ENCODE assay signal across 20 cellular contexts in genomic region chr17:4850236-4850635, GRCh38. TPM values are rescaled to one million over a fixed set of nuclear protein-coding genes. Genes with fewer than 3 reads are reported as not detected.
DNase-seq lines count a peak whose midpoint lies in the region; FAIRE-seq and TF ChIP-seq lines count a peak whose summit lies in the region.
"Had no signal": no experiment of that assay in that cellular context is flagged by ENCODE, and none has a peak within 500 bp of the region (broad histone marks: within the 10 kb centered on the region; RNA-seq: fewer than 3 reads in every experiment).

No MANE protein-coding gene starts in this region.

- H3K79me2 ChIP-seq in H1 (ENCODE audit: control insufficient read depth in 1 of 2, insufficient read depth in 2 of 2, low read length in 2 of 2): peaks cover 4 to 56% of the 10 kb centered on the region in 2 experiments

- no peak overlapping the region for H2BK5ac ChIP-seq in H1 (ENCODE audit: low read depth, low read length)

- WGBS in H1 (ENCODE audit: extremely low coverage in 1 of 2, insufficient coverage in 1 of 2, insufficient read length in 1 of 2, insufficient replicate concordance in 2 of 2, low coverage in 1 of 2, low lambda C conversion rate in 2 of 2, missing lambda C conversion rate in 1 of 2), 2 experiments: 92% methylated on average over 2 of the region's 2 CpGs; no CpG with 5 or more reads in 1 of the 2 experiments

- no peak overlapping the region for H2AFZ ChIP-seq in H1 (ENCODE audit: low read length)

- H2BK15ac ChIP-seq in H1 (ENCODE audit: low read length): peak overlapping the region; percentile 76; the same call in 1 of the 2 replicates

- peaks cover 7% of the 10 kb centered on the region; the same call in 1 of the 2 replicates for H3K23me2 ChIP-seq in H1 (ENCODE audit: low read depth, low read length)

- H3K9me3 ChIP-seq in H1 (ENCODE audit: insufficient read depth in 2 of 2, low read depth in 1 of 2, low read length in 1 of 2): no peaks in the 10 kb centered on the region
- H3K9me3 ChIP-seq in mucosa of rectum (ENCODE audit: control insufficient read depth in 2 of 2, low read length in 2 of 2): no peaks in the 10 kb centered on the region
- no peaks in the 10 kb centered on the region for H3K9me3 ChIP-seq in vagina
- H3K9me3 ChIP-seq: ascending aorta, neutrophil, right lobe of liver had no signal

- CTCF ChIA-PET in activated CD4-positive, alpha-beta T cell treated with anti-CD3 and anti-CD28 coated beads, Interleukin-2, amount 10 ng/mL, durations not matched to agents 7 days and 5 days (lab: Charles Lee): interaction anchor here (1.7 to 1.8 kb wide), 2 partner anchors 24 to 60 kb away, joined by 4 to 5 read pairs; no protein-coding TSS in a partner anchor
- CTCF ChIA-PET in H1 (lab: Charles Lee; ENCODE audit: partially characterized antibody): interaction anchor here (0.7 to 1.4 kb wide), 4 partner anchors 11 to 71 kb away, joined by 3 to 5 read pairs (median 3); no protein-coding TSS in a partner anchor

- peaks cover 13 to 37% (median 29%) of the 10 kb centered on the region in 4 experiments for H3K4me1 ChIP-seq in H1 (replicated peaks in 1 of 4; ENCODE audit: control insufficient read depth in 3 of 4, insufficient read depth in 4 of 4, low read length in 3 of 4)
- H3K4me1 ChIP-seq in mucosa of rectum (ENCODE audit: control insufficient read depth in 2 of 2, insufficient read depth in 2 of 2, low read length in 2 of 2): peaks cover 26 to 40% of the 10 kb centered on the region in 2 donors
- H3K4me1 ChIP-seq in vagina: peaks cover 75% of the 10 kb centered on the region
- H3K4me1 ChIP-seq: ascending aorta, right lobe of liver had no signal

- peak overlapping the region; percentile 83 for H3K4ac ChIP-seq in H1 (replicated peaks; ENCODE audit: insufficient read length, low read depth, low read length)

- intact Hi-C loops in activated CD4-positive, alpha-beta T cell treated with anti-CD3 and anti-CD28 coated beads, Interleukin-2, amount 10 ng/mL, durations not matched to agents 24 days and 14 days (cut with micrococcal nuclease): no loop called here
- intact Hi-C loops in vagina (cut with DNase I): no loop called here

- no peak overlapping the region for H3K23ac ChIP-seq in H1 (ENCODE audit: insufficient read length)

- no peak overlapping the region for H3K4me3 Mint-ChIP-seq in activated CD4-positive, alpha-beta T cell treated with anti-CD3 and anti-CD28 coated beads, Interleukin-2, amount 10 ng/mL, durations not matched to agents 24 days and 14 days
- H3K4me3 Mint-ChIP-seq in activated CD4-positive, alpha-beta T cell treated with anti-CD3 and anti-CD28 coated beads, Interleukin-2, amount 10 ng/mL, durations not matched to agents 7 days and 5 days: no peak overlapping the region
- H3K4me3 Mint-ChIP-seq: CD4-positive, alpha-beta T cell had no signal

- H3K27me3 ChIP-seq in H1 (replicated peaks in 1 of 4; ENCODE audit: control insufficient read depth in 3 of 4, extremely low read depth in 1 of 4, insufficient read depth in 3 of 4, low read length in 3 of 4) (no peaks in the 10 kb centered on the region), mucosa of rectum (ENCODE audit: control insufficient read depth in 2 of 2, insufficient read depth in 2 of 2, low read length in 2 of 2) (no peaks in the 10 kb centered on the region), vagina (no peaks in the 10 kb centered on the region)
- H3K27me3 ChIP-seq: ascending aorta, neutrophil, right lobe of liver had no signal

- peaks cover 15% of the 10 kb centered on the region for H3K79me1 ChIP-seq in H1 (ENCODE audit: low read depth, low read length)

- H3K27ac ChIP-seq in H1 (ENCODE audit: low read depth, low read length): no peak overlapping the region
- peak overlapping the region; percentile 76 to 80 for H3K27ac ChIP-seq in mucosa of rectum (ENCODE audit: low read depth in 2 of 2, low read length in 2 of 2)
- H3K27ac ChIP-seq in vagina: peak overlapping the region; percentile 64
- H3K27ac ChIP-seq: ascending aorta, KMS-11, neutrophil, right lobe of liver had no signal

- DNase-seq in activated CD4-positive, alpha-beta T cell treated with anti-CD3 and anti-CD28 coated beads, Interleukin-2, amount 10 ng/mL, durations not matched to agents 24 days and 14 days: no peak
- no peak for DNase-seq in activated CD4-positive, alpha-beta T cell treated with anti-CD3 and anti-CD28 coated beads, Interleukin-2, amount 10 ng/mL, durations not matched to agents 7 days and 5 days
- DNase-seq in H1 (ENCODE audit: low read depth in 1 of 2, low spot score in 2 of 2): no peak
- no peak for DNase-seq in vagina (ENCODE audit: extremely low spot score in 2 of 2)
- no peak for DNase-seq in activated CD4-positive, alpha-beta T cell treated with anti-CD3 and anti-CD28 coated beads, Interleukin-2, amount 50 U/mL, for 1 hour
- no peak for DNase-seq in NCI-H187 (lab: John Stamatoyannopoulos, UW)
- DNase-seq in NCI-H2171 (lab: John Stamatoyannopoulos, UW): no peak
- DNase-seq: 8988T; activated CD8-positive, alpha-beta memory T cell treated with anti-CD3 and anti-CD28 coated beads for 24 hours; activated gamma-delta T cell; CD4-positive, alpha-beta T cell; H7; NCI-H1436; NCI-H510A; right lobe of liver; stimulated activated naive CD4-positive, alpha-beta T cell had no signal

- H4K5ac ChIP-seq in H1 (ENCODE audit: insufficient read length, low read depth, low read length): no peak overlapping the region

- H4K91ac ChIP-seq in H1 (replicated peaks; ENCODE audit: insufficient read length, low read length): peak overlapping the region; percentile 50

- H2BK12ac ChIP-seq in H1 (ENCODE audit: low read depth, low read length): 0 out of 2 replicates have a peak overlapping the region, but pooled peaks have one; percentile 29

- H3K9ac ChIP-seq in H1 (replicated peaks in 1 of 4; ENCODE audit: extremely low read depth in 1 of 4, low read depth in 3 of 4, low read length in 3 of 4) (no peak overlapping the region), mucosa of rectum (ENCODE audit: low read depth in 1 of 2, low read length in 2 of 2) (peak overlapping the region in 1 of 2 donors; percentile 47)
- H3K9ac ChIP-seq: KMS-11 had no signal

- no peak for TF ChIP-seq EP300 in H1 (IDR thresholded peaks at IDR 0.05; ENCODE audit: borderline replicate concordance in 1 of 2, low read depth in 2 of 2, low read length in 2 of 2)

- H3K9me3 Mint-ChIP-seq in activated CD4-positive, alpha-beta T cell treated with anti-CD3 and anti-CD28 coated beads, Interleukin-2, amount 10 ng/mL, durations not matched to agents 24 days and 14 days: no peaks in the 10 kb centered on the region
- peaks cover 6% of the 10 kb centered on the region for H3K9me3 Mint-ChIP-seq in activated CD4-positive, alpha-beta T cell treated with anti-CD3 and anti-CD28 coated beads, Interleukin-2, amount 10 ng/mL, durations not matched to agents 7 days and 5 days

- no peaks in the 10 kb centered on the region for H4K20me1 ChIP-seq in H1 (replicated peaks in 1 of 2; ENCODE audit: control insufficient read depth in 1 of 2, insufficient read depth in 2 of 2, low read length in 2 of 2)

- peaks cover 34% of the 10 kb centered on the region for H3K4me1 Mint-ChIP-seq in activated CD4-positive, alpha-beta T cell treated with anti-CD3 and anti-CD28 coated beads, Interleukin-2, amount 10 ng/mL, durations not matched to agents 24 days and 14 days
- H3K4me1 Mint-ChIP-seq in activated CD4-positive, alpha-beta T cell treated with anti-CD3 and anti-CD28 coated beads, Interleukin-2, amount 10 ng/mL, durations not matched to agents 7 days and 5 days: peaks cover 16% of the 10 kb centered on the region

- no peak overlapping the region for H2BK20ac ChIP-seq in H1 (ENCODE audit: low read length)

- no peak overlapping the region; a peak in 1 of 4 replicates for H3K4me2 ChIP-seq in H1 (ENCODE audit: insufficient read depth in 1 of 2, low read depth in 2 of 2, low read length in 2 of 2)
- H3K4me2 ChIP-seq: KMS-11 had no signal

- POLR2A ChIA-PET in activated CD4-positive, alpha-beta T cell treated with anti-CD3 and anti-CD28 coated beads, Interleukin-2, amount 10 ng/mL, durations not matched to agents 7 days and 5 days (lab: Charles Lee): no interaction called here
- POLR2A ChIA-PET in H1 (lab: Charles Lee; ENCODE audit: partially characterized antibody): interaction anchor here (1.0 to 3.1 kb wide), 9 partner anchors 9 to 75 kb away, joined by 3 to 15 read pairs (median 3); partner anchors contain the start of gene PLD2

- H2BK120ac ChIP-seq in H1 (replicated peaks; ENCODE audit: low read depth, low read length): peak overlapping the region; percentile 68

- FAIRE-seq in H1 (lab: Jason Lieb, UNC): no peak

- no peak for TF ChIP-seq CTCF in H1 (IDR thresholded peaks at IDR 0.05; ENCODE audit: control extremely low read depth in 1 of 3, insufficient read depth in 1 of 3, low read depth in 1 of 3, low read length in 3 of 3)
- no peak for TF ChIP-seq CTCF in vagina (IDR thresholded peaks at IDR 0.05)

- TF ChIP-seq RAD21 in H1 (IDR thresholded peaks at IDR 0.05 in 1 of 2, conservative IDR thresholded peaks at IDR 0.05 in 1 of 2; ENCODE audit: low read depth in 2 of 2, low read length in 2 of 2): no peak

- H3K36me3 Mint-ChIP-seq in activated CD4-positive, alpha-beta T cell treated with anti-CD3 and anti-CD28 coated beads, Interleukin-2, amount 10 ng/mL, durations not matched to agents 24 days and 14 days (ENCODE audit: low read depth): peaks cover 29% of the 10 kb centered on the region
- H3K36me3 Mint-ChIP-seq in activated CD4-positive, alpha-beta T cell treated with anti-CD3 and anti-CD28 coated beads, Interleukin-2, amount 10 ng/mL, durations not matched to agents 7 days and 5 days (ENCODE audit: low read depth): peaks cover 34% of the 10 kb centered on the region

- H3K36me3 ChIP-seq in H1 (ENCODE audit: control insufficient read depth in 2 of 4, insufficient read depth in 4 of 4, low read length in 3 of 4): no peaks in the 10 kb centered on the region; a peak in 1 of 8 replicates
- peaks cover 6% of the 10 kb centered on the region in 2 donors for H3K36me3 ChIP-seq in mucosa of rectum (ENCODE audit: control insufficient read depth in 2 of 2, insufficient read depth in 2 of 2, low read length in 2 of 2)
- no peaks in the 10 kb centered on the region for H3K36me3 ChIP-seq in vagina
- H3K36me3 ChIP-seq: ascending aorta, right lobe of liver had no signal

- H3K27ac Mint-ChIP-seq in activated CD4-positive, alpha-beta T cell treated with anti-CD3 and anti-CD28 coated beads, Interleukin-2, amount 10 ng/mL, durations not matched to agents 24 days and 14 days: peak overlapping the region; percentile 29
- no peak overlapping the region for H3K27ac Mint-ChIP-seq in activated CD4-positive, alpha-beta T cell treated with anti-CD3 and anti-CD28 coated beads, Interleukin-2, amount 10 ng/mL, durations not matched to agents 7 days and 5 days
- H3K27ac Mint-ChIP-seq: CD4-positive, alpha-beta T cell had no signal

- no peak overlapping the region for H4K8ac ChIP-seq in H1 (ENCODE audit: extremely low read depth, insufficient read depth, low read length)

- peak overlapping the region; percentile 22; the same call in 1 of the 2 replicates for H3K18ac ChIP-seq in H1 (ENCODE audit: extremely low read depth, low read length)

- H2AK5ac ChIP-seq in H1 (ENCODE audit: low read depth, low read length): peak overlapping the region; percentile 32; the same call in 1 of the 2 replicates

- TF ChIP-seq POLR2A in H1 (IDR thresholded peaks at IDR 0.05; ENCODE audit: control extremely low read depth in 1 of 2, low read depth in 2 of 2, low read length in 2 of 2) (no peak), vagina (IDR thresholded peaks at IDR 0.05) (no peak)

- no peaks in the 10 kb centered on the region for H3K27me3 Mint-ChIP-seq in activated CD4-positive, alpha-beta T cell treated with anti-CD3 and anti-CD28 coated beads, Interleukin-2, amount 10 ng/mL, durations not matched to agents 24 days and 14 days
- H3K27me3 Mint-ChIP-seq in activated CD4-positive, alpha-beta T cell treated with anti-CD3 and anti-CD28 coated beads, Interleukin-2, amount 10 ng/mL, durations not matched to agents 7 days and 5 days: no peaks in the 10 kb centered on the region
- H3K27me3 Mint-ChIP-seq: CD4-positive, alpha-beta T cell had no signal

- H3K56ac ChIP-seq in H1 (replicated peaks; ENCODE audit: insufficient read length, low read depth, low read length): no peak overlapping the region

- no peak overlapping the region for H3K14ac ChIP-seq in H1 (ENCODE audit: insufficient read length)

- H3K4me3 ChIP-seq in H1 (ENCODE audit: extremely low read depth in 1 of 4, insufficient read depth in 2 of 4, low read depth in 3 of 4, low read length in 4 of 4) (no peak overlapping the region), mucosa of rectum (ENCODE audit: low read length in 2 of 2) (peak overlapping the region in 1 of 2 donors; percentile 13), vagina (no peak overlapping the region)
- H3K4me3 ChIP-seq: ascending aorta, right lobe of liver had no signal

RNA-seq across cellular contexts. Expression of gene MINK1, which starts 17.1 kb away (rescaled TPM):
- total RNA-seq in activated CD4-positive, alpha-beta T cell treated with anti-CD3 and anti-CD28 coated beads, Interleukin-2, amount 10 ng/mL, durations not matched to agents 24 days and 14 days: 56.1 and 59.7 TPM in 2 replicates
- total RNA-seq in activated CD4-positive, alpha-beta T cell treated with anti-CD3 and anti-CD28 coated beads, Interleukin-2, amount 10 ng/mL, durations not matched to agents 7 days and 5 days: 100 to 1,000 TPM; 112 to 133 TPM
- total RNA-seq in H1 (2021; fragmentation: NEBNext Ultra II Directional; extraction: Animal tissue kit (Norgen Biotek cat#: 25700)): 74.4 and 77.7 TPM in 2 replicates
- 26.9 and 44.8 TPM in 2 replicates for polyA plus RNA-seq in H1 (2011; rRNA removed)
- polyA plus RNA-seq in H1 (2011; cell fraction: cytosol; rRNA removed): 38.8 TPM
- polyA plus RNA-seq in H1 (2011; cell fraction: nucleus; rRNA removed): 239 TPM
- polyA plus RNA-seq in H1 (2012, experiment 1 of 2): 69.2 to 78.6 TPM (median 71.3 TPM) in 4 replicates
- 36.3 TPM for polyA plus RNA-seq in H1 (2012, experiment 2 of 2)
- polyA plus RNA-seq in H1 (2013, experiment 1 of 2): 30.5 TPM
- 28.3 TPM for polyA plus RNA-seq in H1 (2013, experiment 2 of 2)
- polyA minus RNA-seq in H1 (2011; rRNA and poly(A)+ RNA removed): 70.0 and 80.8 TPM in 2 replicates
- 33.0 TPM for polyA minus RNA-seq in H1 (2011; cell fraction: cytosol; rRNA and poly(A)+ RNA removed)
- polyA minus RNA-seq in H1 (2011; cell fraction: nucleus; rRNA and poly(A)+ RNA removed): 42.4 TPM
- total RNA-seq in vagina: 120 TPM

RNA-seq across cellular contexts. Expression of gene PLD2, which starts 43.3 kb away (rescaled TPM):
- total RNA-seq in activated CD4-positive, alpha-beta T cell treated with anti-CD3 and anti-CD28 coated beads, Interleukin-2, amount 10 ng/mL, durations not matched to agents 24 days and 14 days: 14.5 and 16.1 TPM in 2 replicates
- total RNA-seq in activated CD4-positive, alpha-beta T cell treated with anti-CD3 and anti-CD28 coated beads, Interleukin-2, amount 10 ng/mL, durations not matched to agents 7 days and 5 days: 10 to 100 TPM; 16.6 to 17.3 TPM
- total RNA-seq in H1 (2021; fragmentation: NEBNext Ultra II Directional; extraction: Animal tissue kit (Norgen Biotek cat#: 25700)): 48.4 and 53.0 TPM in 2 replicates
- 44.3 and 59.8 TPM in 2 replicates for polyA plus RNA-seq in H1 (2011; rRNA removed)
- polyA plus RNA-seq in H1 (2011; cell fraction: cytosol; rRNA removed): 59.0 TPM
- polyA plus RNA-seq in H1 (2011; cell fraction: nucleus; rRNA removed): 192 TPM
- 47.0 to 64.6 TPM (median 57.7 TPM) in 4 replicates for polyA plus RNA-seq in H1 (2012, experiment 1 of 2)
- polyA plus RNA-seq in H1 (2012, experiment 2 of 2): 40.2 TPM
- 22.1 TPM for polyA plus RNA-seq in H1 (2013, experiment 1 of 2)
- polyA plus RNA-seq in H1 (2013, experiment 2 of 2): 21.0 TPM
- polyA minus RNA-seq in H1 (2011; rRNA and poly(A)+ RNA removed): 55.5 and 60.1 TPM in 2 replicates
- 31.8 TPM for polyA minus RNA-seq in H1 (2011; cell fraction: cytosol; rRNA and poly(A)+ RNA removed)
- polyA minus RNA-seq in H1 (2011; cell fraction: nucleus; rRNA and poly(A)+ RNA removed): 49.7 TPM
- 63.6 TPM for total RNA-seq in vagina

RNA-seq across cellular contexts. Expression of gene C17orf107, which starts 49.1 kb away (rescaled TPM):
- 1.4 and 1.7 TPM in 2 replicates for total RNA-seq in activated CD4-positive, alpha-beta T cell treated with anti-CD3 and anti-CD28 coated beads, Interleukin-2, amount 10 ng/mL, durations not matched to agents 24 days and 14 days
- total RNA-seq in activated CD4-positive, alpha-beta T cell treated with anti-CD3 and anti-CD28 coated beads, Interleukin-2, amount 10 ng/mL, durations not matched to agents 7 days and 5 days: under 1 TPM; 0.77 to 0.92 TPM
- total RNA-seq in H1 (2021; fragmentation: NEBNext Ultra II Directional; extraction: Animal tissue kit (Norgen Biotek cat#: 25700)): 0.38 and 0.39 TPM in 2 replicates
- polyA plus RNA-seq in H1 (2011; rRNA removed): 0.45 and 0.67 TPM in 2 replicates
- polyA plus RNA-seq in H1 (2011; cell fraction: cytosol; rRNA removed): 0.45 TPM
- 1.1 TPM for polyA plus RNA-seq in H1 (2011; cell fraction: nucleus; rRNA removed)
- 0.48 to 0.87 TPM (median 0.69 TPM) in 4 replicates for polyA plus RNA-seq in H1 (2012, experiment 1 of 2)
- 0.34 TPM for polyA plus RNA-seq in H1 (2012, experiment 2 of 2)
- polyA plus RNA-seq in H1 (2013, experiment 1 of 2): 0.45 TPM
- polyA plus RNA-seq in H1 (2013, experiment 2 of 2): 0.35 TPM
- polyA minus RNA-seq in H1 (2011; rRNA and poly(A)+ RNA removed): 0.24 and 0.38 TPM in 2 replicates
- polyA minus RNA-seq in H1 (2011; cell fraction: cytosol; rRNA and poly(A)+ RNA removed): 0.95 TPM
- 1.2 TPM for polyA minus RNA-seq in H1 (2011; cell fraction: nucleus; rRNA and poly(A)+ RNA removed)
- total RNA-seq in vagina: 1.7 TPM
- total RNA-seq: ascending aorta had no signal

RNA-seq across cellular contexts. Expression of gene CHRNE, which starts 52.7 kb away (rescaled TPM):
- total RNA-seq in activated CD4-positive, alpha-beta T cell treated with anti-CD3 and anti-CD28 coated beads, Interleukin-2, amount 10 ng/mL, durations not matched to agents 24 days and 14 days: 0.42 and 0.64 TPM in 2 replicates
- total RNA-seq in activated CD4-positive, alpha-beta T cell treated with anti-CD3 and anti-CD28 coated beads, Interleukin-2, amount 10 ng/mL, durations not matched to agents 7 days and 5 days: under 1 TPM; 0.25 to 0.42 TPM
- total RNA-seq in H1 (2021; fragmentation: NEBNext Ultra II Directional; extraction: Animal tissue kit (Norgen Biotek cat#: 25700)): 0.15 and 0.40 TPM in 2 replicates
- 0.33 and 0.63 TPM in 2 replicates for polyA plus RNA-seq in H1 (2011; rRNA removed)
- polyA plus RNA-seq in H1 (2011; cell fraction: cytosol; rRNA removed): 0.27 TPM
- 0.71 TPM for polyA plus RNA-seq in H1 (2011; cell fraction: nucleus; rRNA removed)
- polyA plus RNA-seq in H1 (2012, experiment 1 of 2): 0.25 to 0.61 TPM (median 0.35 TPM) in 4 replicates
- 0.31 TPM for polyA plus RNA-seq in H1 (2012, experiment 2 of 2)
- 0.14 TPM for polyA plus RNA-seq in H1 (2013, experiment 1 of 2)
- polyA plus RNA-seq in H1 (2013, experiment 2 of 2): 0.17 TPM
- polyA minus RNA-seq in H1 (2011; rRNA and poly(A)+ RNA removed): 0.32 and 0.35 TPM in 2 replicates
- 0.66 TPM for polyA minus RNA-seq in H1 (2011; cell fraction: cytosol; rRNA and poly(A)+ RNA removed)
- 0.50 TPM for polyA minus RNA-seq in H1 (2011; cell fraction: nucleus; rRNA and poly(A)+ RNA removed)
- total RNA-seq in vagina: 0.98 TPM
- total RNA-seq: ascending aorta had no signal
